ENCODE assay signal across 25 cellular contexts in genomic region chr7:31440511-31440910, GRCh38.
"Had no signal": no experiment of that assay in that cellular context is flagged by ENCODE, and none has a peak within 500 bp of the region (broad histone marks: within the 10 kb centered on the region; RNA-seq: fewer than 3 reads in every experiment).

No MANE protein-coding gene starts in this region.

- FAIRE-seq: endometrium, islet of Langerhans had no signal

- H3K27me3 ChIP-seq: colonic mucosa, gastrocnemius medialis had no signal

- ATAC-seq: effector memory CD8-positive, alpha-beta T cell; esophagus mucosa; gastrocnemius medialis; heart right ventricle; left cardiac atrium; left lung; left ventricle myocardium superior; lower lobe of right lung; mucosa of descending colon; natural killer cell had no signal

- H3K9me3 ChIP-seq: colonic mucosa, gastrocnemius medialis, heart right ventricle, left lung, lower lobe of right lung, mucosa of descending colon had no signal

- H3K4me3 Mint-ChIP-seq: dendritic cell treated with granulocyte-macrophage colony-stimulating factor and Interleukin-4, amounts not matched to agents 40 ng/mL and 50 ng/mL, for 4 days; effector memory CD8-positive, alpha-beta T cell; endodermal cell; mesothelial cell of epicardium; naive thymus-derived CD4-positive, alpha-beta T cell; natural killer cell had no signal

- H3K27ac ChIP-seq: colonic mucosa, epithelial cell of prostate, gastrocnemius medialis, heart right ventricle, left lung, lower lobe of right lung had no signal

- H3K27ac Mint-ChIP-seq: dendritic cell treated with granulocyte-macrophage colony-stimulating factor and Interleukin-4, amounts not matched to agents 40 ng/mL and 50 ng/mL, for 4 days; effector memory CD8-positive, alpha-beta T cell; endodermal cell; mesothelial cell of epicardium; naive thymus-derived CD4-positive, alpha-beta T cell; natural killer cell had no signal

- H3K36me3 ChIP-seq: colonic mucosa, gastrocnemius medialis, heart right ventricle, left lung, lower lobe of right lung had no signal

- H3K36me3 Mint-ChIP-seq: mesothelial cell of epicardium; naive thymus-derived CD4-positive, alpha-beta T cell; natural killer cell had no signal

- H3K4me1 ChIP-seq: colonic mucosa, gastrocnemius medialis, heart right ventricle, left lung, lower lobe of right lung had no signal

- H3K4me1 Mint-ChIP-seq: mesothelial cell of epicardium; naive thymus-derived CD4-positive, alpha-beta T cell; natural killer cell had no signal

- H3K27me3 Mint-ChIP-seq: effector memory CD8-positive, alpha-beta T cell had no signal

- DNase-seq: colonic mucosa; cortex of kidney; effector CD8-positive, alpha-beta T cell; effector memory CD8-positive, alpha-beta T cell; endodermal cell; erythroblast; foreskin melanocyte; gastrocnemius medialis; glutamatergic neuron; heart right ventricle; hippocampal formation; left cardiac atrium; left lung; left ventricle myocardium superior; lower lobe of right lung; mesenchymal stem cell; mucosa of descending colon; naive thymus-derived CD4-positive, alpha-beta T cell; natural killer cell had no signal

- H3K9me3 Mint-ChIP-seq: dendritic cell treated with granulocyte-macrophage colony-stimulating factor and Interleukin-4, amounts not matched to agents 40 ng/mL and 50 ng/mL, for 4 days; endodermal cell; mesothelial cell of epicardium had no signal

- H3K4me3 ChIP-seq: colonic mucosa, gastrocnemius medialis, heart right ventricle, left lung, lower lobe of right lung, mucosa of descending colon had no signal
